ENCODE assay signal across 8 cellular contexts in the genomic region with DNA sequence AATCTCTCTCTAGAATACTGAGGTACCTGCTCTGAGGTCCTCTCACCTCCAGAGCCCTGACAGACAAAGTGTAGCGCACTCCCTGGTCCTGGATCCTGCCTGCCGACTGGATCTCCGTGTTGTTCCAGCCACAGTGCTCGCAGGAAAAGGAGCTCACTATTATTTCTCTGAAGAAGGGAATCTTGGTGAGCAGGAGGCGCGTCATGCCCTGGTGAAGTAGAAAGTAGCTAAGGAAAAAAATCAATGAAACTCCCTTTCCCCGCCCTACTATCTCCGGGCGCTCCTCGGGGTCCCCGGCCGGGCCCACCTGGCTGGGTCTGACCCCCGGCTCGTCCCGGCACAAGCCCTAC. TPM values are rescaled to one million over a fixed set of nuclear protein-coding genes. Genes with fewer than 3 reads are reported as not detected.
DNase-seq lines count a peak whose midpoint lies in the region; ATAC-seq and TF ChIP-seq lines count a peak whose summit lies in the region.

No MANE protein-coding gene starts in this region.

- POLR2A ChIA-PET in activated CD4-positive, alpha-beta T cell treated with anti-CD3 and anti-CD28 coated beads for 36 hours (lab: Charles Lee) = interaction anchor here (0.6 to 0.8 kb wide), 3 partner anchors 15 to 143 kb away, joined by 3 to 4 read pairs (median 3); a partner anchor contains a TSS

- H3K9ac ChIP-seq in skeletal muscle tissue (ENCODE audit: low read depth in 1 of 3, low read length in 3 of 3) = peak overlapping the region; percentile 80 to 90 (median 85)

- no peak for ATAC-seq in activated CD4-positive, alpha-beta T cell treated with anti-CD3 and anti-CD28 coated beads for 36 hours
- peak; percentile 3 for ATAC-seq in SK-N-SH treated with all-trans-retinoic acid at 6 μM for 48 hours

- peaks cover 45% of the 10 kb centered on the region for H3K36me3 Mint-ChIP-seq in activated CD4-positive, alpha-beta T cell treated with anti-CD3 and anti-CD28 coated beads for 36 hours (ENCODE audit: low read depth)
- H3K36me3 Mint-ChIP-seq in glutamatergic neuron (ENCODE audit: unreplicated experiment) = no peaks in the 10 kb centered on the region

- no peak for TF ChIP-seq CTCF in glutamatergic neuron (IDR thresholded peaks at IDR 0.05; ENCODE audit: partially characterized antibody, unreplicated experiment)

- CTCF ChIA-PET in activated CD4-positive, alpha-beta T cell treated with anti-CD3 and anti-CD28 coated beads for 36 hours (lab: Charles Lee) = interaction anchor here (0.5 to 6.5 kb wide), 9 partner anchors 11 to 443 kb away, joined by 3 to 89 read pairs (median 5); a partner anchor contains a TSS

- H3K4me3 ChIP-seq in skeletal muscle tissue (ENCODE audit: low read length in 3 of 3) = peak overlapping the region; percentile 82 to 87 (median 87)

- peaks cover 20 to 29% (median 21%) of the 10 kb centered on the region in 3 donors for H3K4me1 ChIP-seq in skeletal muscle tissue (ENCODE audit: control insufficient read depth in 3 of 3, insufficient read depth in 3 of 3, low read length in 3 of 3)

- no peaks in the 10 kb centered on the region for H3K9me3 ChIP-seq in skeletal muscle tissue (ENCODE audit: control insufficient read depth in 3 of 3, low read length in 3 of 3)

- DNase-seq in activated CD4-positive, alpha-beta T cell treated with anti-CD3 and anti-CD28 coated beads for 36 hours = no peak
- no peak for DNase-seq in activated CD4-positive, alpha-beta T cell treated with anti-CD3 and anti-CD28 coated beads, Interleukin-2, amount 50 U/mL, for 48 hours
- no peak for DNase-seq in glutamatergic neuron
- no peak for DNase-seq in UCSD-AML1 (lab: John Stamatoyannopoulos, UW; ENCODE audit: unreplicated experiment)
- no peak for DNase-seq in GOT3 (lab: John Stamatoyannopoulos, UW)
- no peak for DNase-seq in NCI-H1092 treated with DMSO at 0.1 percent for 48 hours (lab: John Stamatoyannopoulos, UW)

- peak overlapping the region; percentile 89 for H3K27ac ChIP-seq in skeletal muscle tissue (ENCODE audit: low read depth, low read length)

- no peaks in the 10 kb centered on the region for H3K27me3 Mint-ChIP-seq in activated CD4-positive, alpha-beta T cell treated with anti-CD3 and anti-CD28 coated beads for 36 hours
- peaks cover 12% of the 10 kb centered on the region for H3K27me3 Mint-ChIP-seq in glutamatergic neuron (ENCODE audit: unreplicated experiment)

- H3K4me3 Mint-ChIP-seq in activated CD4-positive, alpha-beta T cell treated with anti-CD3 and anti-CD28 coated beads for 36 hours = peak overlapping the region; percentile 96
- peak overlapping the region; percentile 87 for H3K4me3 Mint-ChIP-seq in glutamatergic neuron (ENCODE audit: unreplicated experiment)

- intact Hi-C loops in activated CD4-positive, alpha-beta T cell treated with anti-CD3 and anti-CD28 coated beads for 36 hours (cut with DNase I, micrococcal nuclease) = loop anchor here in 1 of 2 experiments (5.0 kb wide), 1 partner anchor 65 kb away; no protein-coding TSS in a partner anchor

- no peaks in the 10 kb centered on the region for H3K9me3 Mint-ChIP-seq in activated CD4-positive, alpha-beta T cell treated with anti-CD3 and anti-CD28 coated beads for 36 hours (ENCODE audit: low read depth)
- H3K9me3 Mint-ChIP-seq in glutamatergic neuron (ENCODE audit: unreplicated experiment) = peaks cover 3% of the 10 kb centered on the region

- peaks cover 57% of the 10 kb centered on the region for H3K4me1 Mint-ChIP-seq in activated CD4-positive, alpha-beta T cell treated with anti-CD3 and anti-CD28 coated beads for 36 hours
- H3K4me1 Mint-ChIP-seq in glutamatergic neuron (ENCODE audit: low read depth, unreplicated experiment) = peaks cover 10% of the 10 kb centered on the region

- peaks cover 28 to 35% (median 35%) of the 10 kb centered on the region in 3 donors for H3K36me3 ChIP-seq in skeletal muscle tissue (ENCODE audit: control insufficient read depth in 3 of 3, insufficient read depth in 3 of 3, low read length in 3 of 3)

- H3K27me3 ChIP-seq in skeletal muscle tissue (ENCODE audit: control insufficient read depth in 3 of 3, insufficient read depth in 3 of 3, low read length in 3 of 3) = peaks cover 0 to 3% (median 0%) of the 10 kb centered on the region in 3 donors

- H3K27ac Mint-ChIP-seq in activated CD4-positive, alpha-beta T cell treated with anti-CD3 and anti-CD28 coated beads for 36 hours = peak overlapping the region; percentile 88
- H3K27ac Mint-ChIP-seq in glutamatergic neuron (ENCODE audit: unreplicated experiment) = peak overlapping the region; percentile 65

TF ChIP-seq in SK-N-SH treated with all-trans-retinoic acid at 6 μM for 48 hours, 23 proteins besides CTCF, POLR2A, EP300 and RAD21:
- TF ChIP-seq GLIS3 (CRISPR knock-in tag; IDR thresholded peaks at IDR 0.05) (no peak), ESRRG (CRISPR knock-in tag; IDR thresholded peaks at IDR 0.05) (no peak), ZNF70 (CRISPR knock-in tag; IDR thresholded peaks at IDR 0.05) (no peak), TCF4 (CRISPR knock-in tag; IDR thresholded peaks at IDR 0.05; ENCODE audit: borderline replicate concordance) (no peak), ZNF8 (CRISPR knock-in tag; IDR thresholded peaks at IDR 0.05) (no peak), ZFP30 (CRISPR knock-in tag; IDR thresholded peaks at IDR 0.05) (no peak), BACH2 (CRISPR knock-in tag; IDR thresholded peaks at IDR 0.05; ENCODE audit: borderline replicate concordance) (no peak)
- TF ChIP-seq, protein P1, sequence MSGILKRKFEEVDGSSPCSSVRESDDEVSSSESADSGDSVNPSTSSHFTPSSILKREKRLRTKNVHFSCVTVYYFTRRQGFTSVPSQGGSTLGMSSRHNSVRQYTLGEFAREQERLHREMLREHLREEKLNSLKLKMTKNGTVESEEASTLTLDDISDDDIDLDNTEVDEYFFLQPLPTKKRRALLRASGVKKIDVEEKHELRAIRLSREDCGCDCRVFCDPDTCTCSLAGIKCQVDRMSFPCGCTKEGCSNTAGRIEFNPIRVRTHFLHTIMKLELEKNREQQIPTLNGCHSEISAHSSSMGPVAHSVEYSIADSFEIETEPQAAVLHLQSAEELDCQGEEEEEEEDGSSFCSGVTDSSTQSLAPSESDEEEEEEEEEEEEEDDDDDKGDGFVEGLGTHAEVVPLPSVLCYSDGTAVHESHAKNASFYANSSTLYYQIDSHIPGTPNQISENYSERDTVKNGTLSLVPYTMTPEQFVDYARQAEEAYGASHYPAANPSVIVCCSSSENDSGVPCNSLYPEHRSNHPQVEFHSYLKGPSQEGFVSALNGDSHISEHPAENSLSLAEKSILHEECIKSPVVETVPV (CRISPR knock-in tag; IDR thresholded peaks at IDR 0.05) = no peak
- TF ChIP-seq, protein P2, sequence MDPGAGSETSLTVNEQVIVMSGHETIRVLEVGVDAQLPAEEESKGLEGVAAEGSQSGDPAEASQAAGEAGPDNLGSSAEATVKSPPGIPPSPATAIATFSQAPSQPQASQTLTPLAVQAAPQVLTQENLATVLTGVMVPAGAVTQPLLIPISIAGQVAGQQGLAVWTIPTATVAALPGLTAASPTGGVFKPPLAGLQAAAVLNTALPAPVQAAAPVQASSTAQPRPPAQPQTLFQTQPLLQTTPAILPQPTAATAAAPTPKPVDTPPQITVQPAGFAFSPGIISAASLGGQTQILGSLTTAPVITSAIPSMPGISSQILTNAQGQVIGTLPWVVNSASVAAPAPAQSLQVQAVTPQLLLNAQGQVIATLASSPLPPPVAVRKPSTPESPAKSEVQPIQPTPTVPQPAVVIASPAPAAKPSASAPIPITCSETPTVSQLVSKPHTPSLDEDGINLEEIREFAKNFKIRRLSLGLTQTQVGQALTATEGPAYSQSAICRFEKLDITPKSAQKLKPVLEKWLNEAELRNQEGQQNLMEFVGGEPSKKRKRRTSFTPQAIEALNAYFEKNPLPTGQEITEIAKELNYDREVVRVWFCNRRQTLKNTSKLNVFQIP (CRISPR knock-in tag; IDR thresholded peaks at IDR 0.05; ENCODE audit: borderline replicate concordance, low read depth) = no peak

RNA-seq across cellular contexts. Expression of a gene that starts 0.4 kb away (rescaled TPM):
- 100 to 1,000 TPM in 1 of 2 experiments, 10 to 100 TPM in 1; 88.8 to 106 TPM for total RNA-seq in activated CD4-positive, alpha-beta T cell treated with anti-CD3 and anti-CD28 coated beads for 36 hours
- total RNA-seq in glutamatergic neuron (ENCODE audit: unreplicated experiment) (61.9 TPM), skeletal muscle tissue (16.7 TPM)

RNA-seq across cellular contexts. Expression of a gene that starts 4.3 kb away (rescaled TPM):
- not detected for total RNA-seq in activated CD4-positive, alpha-beta T cell treated with anti-CD3 and anti-CD28 coated beads for 36 hours
- total RNA-seq in glutamatergic neuron (ENCODE audit: unreplicated experiment) = not detected
- not detected for total RNA-seq in skeletal muscle tissue

RNA-seq across cellular contexts. Expression of a gene that starts 14.6 kb away (rescaled TPM):
- total RNA-seq in activated CD4-positive, alpha-beta T cell treated with anti-CD3 and anti-CD28 coated beads for 36 hours = 10 to 100 TPM; 30.2 to 35.6 TPM
- 17.0 TPM for total RNA-seq in glutamatergic neuron (ENCODE audit: unreplicated experiment)
- total RNA-seq in skeletal muscle tissue = 18.8 TPM

RNA-seq across cellular contexts. Expression of a gene that starts 35.7 kb away (rescaled TPM):
- total RNA-seq in activated CD4-positive, alpha-beta T cell treated with anti-CD3 and anti-CD28 coated beads for 36 hours = not detected
- total RNA-seq in glutamatergic neuron (ENCODE audit: unreplicated experiment) (not detected), skeletal muscle tissue (0.52 TPM)

RNA-seq across cellular contexts. Expression of a gene that starts 42.3 kb away (rescaled TPM):
- total RNA-seq in activated CD4-positive, alpha-beta T cell treated with anti-CD3 and anti-CD28 coated beads for 36 hours = not detected
- total RNA-seq in glutamatergic neuron (ENCODE audit: unreplicated experiment) (not detected), skeletal muscle tissue (not detected)
